In genomic region chr12:110079477-110080400, GRCh38 we compare ENCODE assay signal across 1 cellular context.
TF ChIP-seq lines count a peak whose summit lies in the region.

No MANE protein-coding gene starts in this region.

TF ChIP-seq in K562, 482 proteins besides CTCF, POLR2A, EP300 and RAD21 (continued from another document and continues in another):
- no peak for TF ChIP-seq GTF3C2 (IDR thresholded peaks at IDR 0.05; ENCODE audit: borderline replicate concordance, extremely low read depth, insufficient read length)
- TF ChIP-seq TEAD4 (IDR thresholded peaks at IDR 0.05; ENCODE audit: low read length) = peak; percentile 49; the same call in 1 of the 2 replicates
- TF ChIP-seq TEAD4 (CRISPR knock-in tag; IDR thresholded peaks at IDR 0.05; ENCODE audit: borderline replicate concordance) = no peak
- no peak for TF ChIP-seq PCBP1 (IDR thresholded peaks at IDR 0.05; ENCODE audit: low read depth, low read length, poor library complexity, severe bottlenecking)
- peak; percentile 55; the same call in 1 of the 2 replicates for TF ChIP-seq TGIF2 (CRISPR knock-in tag; IDR thresholded peaks at IDR 0.05)
- no peak; the same call in 1 of the 2 replicates for TF ChIP-seq ETV5 (CRISPR knock-in tag; IDR thresholded peaks at IDR 0.05; ENCODE audit: low read depth)
- peak; percentile 55; the same call in 1 of the 2 replicates for TF ChIP-seq KLF13 (tag; IDR thresholded peaks at IDR 0.05; ENCODE audit: borderline replicate concordance, low read depth)
- TF ChIP-seq ZNF408 (CRISPR knock-in tag; IDR thresholded peaks at IDR 0.05; ENCODE audit: low read depth) = no peak
- TF ChIP-seq PHF8 (IDR thresholded peaks at IDR 0.05; ENCODE audit: borderline replicate concordance, low read length) = peak; percentile 45; the same call in 1 of the 2 replicates
- TF ChIP-seq CXXC5 (CRISPR knock-in tag; IDR thresholded peaks at IDR 0.05) = peak; percentile 66
- no peak for TF ChIP-seq SLC30A9 (CRISPR knock-in tag; IDR thresholded peaks at IDR 0.05)
- no peak for TF ChIP-seq PCBP2 (IDR thresholded peaks at IDR 0.05; ENCODE audit: low read depth, low read length, poor library complexity, severe bottlenecking)
- no peak for TF ChIP-seq TARDBP (IDR thresholded peaks at IDR 0.05)
- TF ChIP-seq, protein P1, sequence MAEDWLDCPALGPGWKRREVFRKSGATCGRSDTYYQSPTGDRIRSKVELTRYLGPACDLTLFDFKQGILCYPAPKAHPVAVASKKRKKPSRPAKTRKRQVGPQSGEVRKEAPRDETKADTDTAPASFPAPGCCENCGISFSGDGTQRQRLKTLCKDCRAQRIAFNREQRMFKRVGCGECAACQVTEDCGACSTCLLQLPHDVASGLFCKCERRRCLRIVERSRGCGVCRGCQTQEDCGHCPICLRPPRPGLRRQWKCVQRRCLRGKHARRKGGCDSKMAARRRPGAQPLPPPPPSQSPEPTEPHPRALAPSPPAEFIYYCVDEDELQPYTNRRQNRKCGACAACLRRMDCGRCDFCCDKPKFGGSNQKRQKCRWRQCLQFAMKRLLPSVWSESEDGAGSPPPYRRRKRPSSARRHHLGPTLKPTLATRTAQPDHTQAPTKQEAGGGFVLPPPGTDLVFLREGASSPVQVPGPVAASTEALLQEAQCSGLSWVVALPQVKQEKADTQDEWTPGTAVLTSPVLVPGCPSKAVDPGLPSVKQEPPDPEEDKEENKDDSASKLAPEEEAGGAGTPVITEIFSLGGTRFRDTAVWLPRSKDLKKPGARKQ (CRISPR knock-in tag; IDR thresholded peaks at IDR 0.05) = no peak
- TF ChIP-seq SMARCE1 (IDR thresholded peaks at IDR 0.05) = 0 out of 2 replicates have a peak, but pooled peaks have one; percentile 9
- peak; percentile 40; the same call in 1 of the 2 replicates for TF ChIP-seq ZBTB12 (CRISPR knock-in tag; IDR thresholded peaks at IDR 0.05)
- TF ChIP-seq KLF16 (IDR thresholded peaks at IDR 0.05) = 0 out of 2 replicates have a peak, but pooled peaks have one; percentile 34
- TF ChIP-seq ZKSCAN3 (CRISPR knock-in tag; IDR thresholded peaks at IDR 0.05) = no peak
- TF ChIP-seq HNRNPUL1 (IDR thresholded peaks at IDR 0.05; ENCODE audit: low read length) = no peak
- no peak for TF ChIP-seq ZNF217 (CRISPR knock-in tag; IDR thresholded peaks at IDR 0.05)
- TF ChIP-seq ZNF764 (CRISPR knock-in tag; IDR thresholded peaks at IDR 0.05; ENCODE audit: low read depth) = no peak
- peak; percentile 73 for TF ChIP-seq GABPA (tag; conservative IDR thresholded peaks at IDR 0.05; ENCODE audit: low read depth)
- TF ChIP-seq ZNF518B (CRISPR knock-in tag; IDR thresholded peaks at IDR 0.05) = no peak
- TF ChIP-seq NKRF (IDR thresholded peaks at IDR 0.05; ENCODE audit: borderline replicate concordance) = no peak; the same call in 1 of the 2 replicates
- TF ChIP-seq DNMT1 (IDR thresholded peaks at IDR 0.05) = no peak
- no peak for TF ChIP-seq KLF10 (CRISPR knock-in tag; IDR thresholded peaks at IDR 0.05)
- TF ChIP-seq NCOA4 (IDR thresholded peaks at IDR 0.05; ENCODE audit: partially characterized antibody) = no peak
- TF ChIP-seq CHD1 (IDR thresholded peaks at IDR 0.05; ENCODE audit: low read length) = no peak
- TF ChIP-seq, protein P2, sequence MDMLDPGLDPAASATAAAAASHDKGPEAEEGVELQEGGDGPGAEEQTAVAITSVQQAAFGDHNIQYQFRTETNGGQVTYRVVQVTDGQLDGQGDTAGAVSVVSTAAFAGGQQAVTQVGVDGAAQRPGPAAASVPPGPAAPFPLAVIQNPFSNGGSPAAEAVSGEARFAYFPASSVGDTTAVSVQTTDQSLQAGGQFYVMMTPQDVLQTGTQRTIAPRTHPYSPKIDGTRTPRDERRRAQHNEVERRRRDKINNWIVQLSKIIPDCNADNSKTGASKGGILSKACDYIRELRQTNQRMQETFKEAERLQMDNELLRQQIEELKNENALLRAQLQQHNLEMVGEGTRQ (CRISPR knock-in tag; IDR thresholded peaks at IDR 0.05) = peak; percentile 55
- no peak for TF ChIP-seq SRF (CRISPR knock-in tag; IDR thresholded peaks at IDR 0.05)
- TF ChIP-seq DEAF1 (CRISPR knock-in tag; IDR thresholded peaks at IDR 0.05) = no peak
- no peak for TF ChIP-seq ZNF696 (CRISPR knock-in tag; conservative IDR thresholded peaks at IDR 0.05)
- no peak for TF ChIP-seq HNRNPLL (IDR thresholded peaks at IDR 0.05; ENCODE audit: low read depth, low read length, poor library complexity, severe bottlenecking)
- TF ChIP-seq PTTG1 (tag; IDR thresholded peaks at IDR 0.05; ENCODE audit: low read depth) = peak; percentile 30
- no peak for TF ChIP-seq KLF1 (tag; IDR thresholded peaks at IDR 0.05)
- TF ChIP-seq, protein P3, sequence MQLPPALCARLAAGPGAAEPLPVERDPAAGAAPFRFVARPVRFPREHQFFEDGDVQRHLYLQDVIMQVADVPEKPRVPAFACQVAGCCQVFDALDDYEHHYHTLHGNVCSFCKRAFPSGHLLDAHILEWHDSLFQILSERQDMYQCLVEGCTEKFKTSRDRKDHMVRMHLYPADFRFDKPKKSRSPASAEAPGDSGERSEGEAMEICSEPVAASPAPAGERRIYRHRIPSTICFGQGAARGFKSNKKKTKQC (CRISPR knock-in tag; IDR thresholded peaks at IDR 0.05) = no peak; the same call in 1 of the 2 replicates
- TF ChIP-seq ZNF3 (CRISPR knock-in tag; IDR thresholded peaks at IDR 0.05) = no peak
- TF ChIP-seq HMGXB4 (CRISPR knock-in tag; IDR thresholded peaks at IDR 0.05) = no peak
- no peak for TF ChIP-seq SETDB1 (IDR thresholded peaks at IDR 0.05; ENCODE audit: low read length)
- no peak for TF ChIP-seq ZNF347 (CRISPR knock-in tag; IDR thresholded peaks at IDR 0.05; ENCODE audit: low read depth)
- peak; percentile 93 for TF ChIP-seq ZNF644 (tag; IDR thresholded peaks at IDR 0.05; ENCODE audit: low read depth)
- TF ChIP-seq MYNN (IDR thresholded peaks at IDR 0.05) = no peak
- TF ChIP-seq MYNN (CRISPR knock-in tag; IDR thresholded peaks at IDR 0.05) = no peak
- peak; percentile 66; the same call in 1 of the 2 replicates for TF ChIP-seq ZNF668 (CRISPR knock-in tag; IDR thresholded peaks at IDR 0.05)
- TF ChIP-seq ZNF184 (CRISPR knock-in tag; IDR thresholded peaks at IDR 0.05) = no peak
- peak; percentile 94 for TF ChIP-seq ZNF175 (CRISPR knock-in tag; IDR thresholded peaks at IDR 0.05; ENCODE audit: low read depth)
- peak; percentile 17 to 58; a peak in 2 of 4 replicates for TF ChIP-seq RCOR1 (IDR thresholded peaks at IDR 0.05; ENCODE audit: borderline replicate concordance in 1 of 2, low read depth in 2 of 2, low read length in 2 of 2)
- peak; percentile 57; the same call in 1 of the 2 replicates for TF ChIP-seq DDX20 (tag; IDR thresholded peaks at IDR 0.05; ENCODE audit: low read depth)
- no peak for TF ChIP-seq ZNF212 (CRISPR knock-in tag; IDR thresholded peaks at IDR 0.05)
- no peak for TF ChIP-seq POLR3G (IDR thresholded peaks at IDR 0.05; ENCODE audit: extremely low read depth, insufficient read length, insufficient replicate concordance)
- TF ChIP-seq ZNF436 (CRISPR knock-in tag; IDR thresholded peaks at IDR 0.05) = no peak
- TF ChIP-seq GATAD2A (IDR thresholded peaks at IDR 0.05) = no peak
- TF ChIP-seq SMARCA5 (IDR thresholded peaks at IDR 0.05) = peak; percentile 50; the same call in 1 of the 2 replicates
- TF ChIP-seq ETS2 (tag; IDR thresholded peaks at IDR 0.05; ENCODE audit: borderline replicate concordance, poor library complexity, severe bottlenecking) = no peak
- TF ChIP-seq SUPT5H (IDR thresholded peaks at IDR 0.05) = peak; percentile 55; the same call in 1 of the 2 replicates
- TF ChIP-seq HDAC3 (IDR thresholded peaks at IDR 0.05; ENCODE audit: borderline replicate concordance, partially characterized antibody) = peak; percentile 79
- TF ChIP-seq CBX5 (IDR thresholded peaks at IDR 0.05; ENCODE audit: borderline replicate concordance, low read depth) = 0 out of 2 replicates have a peak, but pooled peaks have one; percentile 41
- TF ChIP-seq HNRNPL (IDR thresholded peaks at IDR 0.05; ENCODE audit: low read depth, low read length) = no peak
- no peak for TF ChIP-seq SRSF3 (IDR thresholded peaks at IDR 0.05; ENCODE audit: insufficient read depth, low read length)
